ENCODE assay signal across 2 cellular contexts in genomic region chr7:142866361-142867096, GRCh38.
A peak's percentile ranks its signal among the peaks of the same experiment; 100 is the strongest.
TF ChIP-seq lines count a peak whose summit lies in the region.

No MANE protein-coding gene starts in this region.

TF ChIP-seq in K562, 482 proteins besides CTCF, POLR2A, EP300 and RAD21:
- TF ChIP-seq ZNF124 (CRISPR knock-in tag; IDR thresholded peaks at IDR 0.05) = 0 out of 2 replicates have a peak, but pooled peaks have one; percentile 25
- TF ChIP-seq ZNF263 (CRISPR knock-in tag; IDR thresholded peaks at IDR 0.05; ENCODE audit: borderline replicate concordance) = peak; percentile 39; the same call in 1 of the 2 replicates
- TF ChIP-seq ZNF511 (CRISPR knock-in tag; IDR thresholded peaks at IDR 0.05) = 0 out of 2 replicates have a peak, but pooled peaks have one; percentile 8
- 0 out of 2 replicates have a peak, but pooled peaks have one; percentile 8 for TF ChIP-seq CREM (IDR thresholded peaks at IDR 0.05; ENCODE audit: low read depth)
- peak; percentile 47; the same call in 1 of the 2 replicates for TF ChIP-seq CTBP1 (IDR thresholded peaks at IDR 0.05; ENCODE audit: borderline replicate concordance)
- TF ChIP-seq DEAF1 (CRISPR knock-in tag; IDR thresholded peaks at IDR 0.05) = peak; percentile 54; the same call in 1 of the 2 replicates
- TF ChIP-seq MAZ (CRISPR knock-in tag; conservative IDR thresholded peaks at IDR 0.05 in 1 of 2, IDR thresholded peaks at IDR 0.05 in 1 of 2) = no peak; a peak in 1 of 4 replicates
- peak; percentile 78 for TF ChIP-seq CTCFL (IDR thresholded peaks at IDR 0.05; ENCODE audit: borderline replicate concordance, insufficient read depth, low read depth, low read length, poor library complexity, severe bottlenecking)
- TF ChIP-seq DMBX1 (CRISPR knock-in tag; IDR thresholded peaks at IDR 0.05; ENCODE audit: borderline replicate concordance) = no peak
- TF ChIP-seq IRF2 (CRISPR knock-in tag; IDR thresholded peaks at IDR 0.05) = 0 out of 2 replicates have a peak, but pooled peaks have one; percentile 37
- 0 out of 2 replicates have a peak, but pooled peaks have one; percentile 21 for TF ChIP-seq MYNN (IDR thresholded peaks at IDR 0.05)
- no peak for TF ChIP-seq MYNN (CRISPR knock-in tag; IDR thresholded peaks at IDR 0.05)
- peak; percentile 74 for TF ChIP-seq SMC3 (conservative IDR thresholded peaks at IDR 0.05; ENCODE audit: insufficient read depth, low read depth, low read length)
- peak in 1 of 2 experiments; percentile 73; a peak in 1 of 4 replicates for TF ChIP-seq RCOR1 (IDR thresholded peaks at IDR 0.05; ENCODE audit: borderline replicate concordance in 1 of 2, low read depth in 2 of 2, low read length in 2 of 2)
- peak; percentile 85; the same call in 1 of the 2 replicates for TF ChIP-seq FOXP1 (CRISPR knock-in tag; IDR thresholded peaks at IDR 0.05)
- TF ChIP-seq ZNF740 (CRISPR knock-in tag; IDR thresholded peaks at IDR 0.05) = 0 out of 2 replicates have a peak, but pooled peaks have one; percentile 31
- TF ChIP-seq ZNF740 (tag; IDR thresholded peaks at IDR 0.05) = no peak
- no peak for TF ChIP-seq ETS1 (conservative IDR thresholded peaks at IDR 0.05; ENCODE audit: control insufficient read depth, low read depth, low read length)
- TF ChIP-seq BACH1 (tag; IDR thresholded peaks at IDR 0.05) = no peak
- peak; percentile 35; the same call in 1 of the 2 replicates for TF ChIP-seq TFAP4 (CRISPR knock-in tag; IDR thresholded peaks at IDR 0.05; ENCODE audit: borderline replicate concordance)

TF ChIP-seq in HepG2, 621 proteins besides CTCF, POLR2A, EP300 and RAD21:
- TF ChIP-seq STAG1 (CRISPR knock-in tag; IDR thresholded peaks at IDR 0.05) = peak; percentile 29; the same call in 1 of the 2 replicates
- TF ChIP-seq NFE2L2 (IDR thresholded peaks at IDR 0.05; ENCODE audit: low read length) = no peak
- peak; percentile 41; the same call in 1 of the 2 replicates for TF ChIP-seq SMC3 (IDR thresholded peaks at IDR 0.05; ENCODE audit: low read length)
- no peak for TF ChIP-seq CENPT (CRISPR knock-in tag; IDR thresholded peaks at IDR 0.05; ENCODE audit: low read depth)
